In genomic region chr16:30937692-30938091, GRCh38 we compare ENCODE assay signal across 16 cellular contexts. TPM values are rescaled to one million over a fixed set of nuclear protein-coding genes. Genes with fewer than 3 reads are reported as not detected.
A peak's percentile ranks its signal among the peaks of the same experiment; 100 is the strongest.
DNase-seq lines count a peak whose midpoint lies in the region; ATAC-seq and TF ChIP-seq lines count a peak whose summit lies in the region.
"Had no signal": no experiment of that assay in that cellular context is flagged by ENCODE, and none has a peak within 500 bp of the region (broad histone marks: within the 10 kb centered on the region; RNA-seq: fewer than 3 reads in every experiment).

No MANE protein-coding gene starts in this region.

- H3K4me1 ChIP-seq in IMR-90 (ENCODE audit: control insufficient read depth, insufficient read depth, low read length) = peaks cover 6% of the 10 kb centered on the region

- H4K8ac ChIP-seq in IMR-90 (ENCODE audit: low read depth in 2 of 2, low read length in 2 of 2) = no peak overlapping the region

- no peak for ATAC-seq in activated naive CD4-positive, alpha-beta T cell treated with anti-CD3 and anti-CD28 coated beads, Interleukin-2, amount 50 U/mL, for 72 hours
- ATAC-seq in IMR-90 (ENCODE audit: low read depth) (no peak), HG02870 (IDR thresholded peaks at IDR 0.05; ENCODE audit: unreplicated experiment) (no peak), GM18870 (IDR thresholded peaks at IDR 0.05; ENCODE audit: unreplicated experiment) (no peak)
- no peak for ATAC-seq in effector memory CD8-positive, alpha-beta T cell (replicated peaks)
- ATAC-seq in stimulated activated effector memory CD8-positive, alpha-beta T cell treated with anti-CD3 and anti-CD28 coated beads, Interleukin-12 subunit alpha, Interleukin-12 subunit beta, amount 100 ng/mL, for 72 hours = no peak
- ATAC-seq: PC-3 had no signal

- 84% methylated on average over 4 of the region's 5 CpGs; no CpG with 5 or more reads in 1 of the 2 experiments for WGBS in IMR-90 (ENCODE audit: extremely low coverage in 2 of 2, insufficient read length in 1 of 2), 2 experiments

- no peak overlapping the region for H3K9ac ChIP-seq in IMR-90 (ENCODE audit: low read depth, low read length)

- H2AK9ac ChIP-seq in IMR-90 (replicated peaks; ENCODE audit: low read depth, low read length, poor library complexity) = peak overlapping the region; percentile 45

- in situ Hi-C loops in IMR-90 (cut with MboI; ENCODE audit: low sequenced_read_pairs) = no loop called here

- dilution Hi-C loops in IMR-90 (cut with HindIII; ENCODE audit: low sequenced_read_pairs, unreplicated experiment) = no loop called here

- no peak overlapping the region for H2AFZ ChIP-seq in IMR-90 (replicated peaks; ENCODE audit: low read length, poor library complexity)

- H2BK5ac ChIP-seq in IMR-90 (ENCODE audit: low read depth, low read length, poor library complexity, severe bottlenecking) = no peak overlapping the region

- peaks cover 0 to 4% of the 10 kb centered on the region in 2 donors for H3K36me3 Mint-ChIP-seq in activated naive CD4-positive, alpha-beta T cell treated with anti-CD3 and anti-CD28 coated beads, Interleukin-2, amount 50 U/mL, for 72 hours
- peaks cover 11% of the 10 kb centered on the region for H3K36me3 Mint-ChIP-seq in effector memory CD8-positive, alpha-beta T cell (ENCODE audit: insufficient read depth)
- peaks cover 62% of the 10 kb centered on the region for H3K36me3 Mint-ChIP-seq in stimulated activated effector memory CD8-positive, alpha-beta T cell treated with anti-CD3 and anti-CD28 coated beads, Interleukin-12 subunit alpha, Interleukin-12 subunit beta, amount 100 ng/mL, for 72 hours

- no peak overlapping the region for H3K4me3 ChIP-seq in IMR-90 (ENCODE audit: insufficient read depth, low read depth, low read length)
- H3K4me3 ChIP-seq: dorsolateral prefrontal cortex had no signal

- no peak overlapping the region for H2AK5ac ChIP-seq in IMR-90 (ENCODE audit: low read depth, low read length)

- H3K27ac ChIP-seq in IMR-90 (ENCODE audit: insufficient read depth, low read length) = no peak overlapping the region

- intact Hi-C loops in IMR-90 (cut with micrococcal nuclease) = no loop called here

- no peak overlapping the region for H4K5ac ChIP-seq in IMR-90 (ENCODE audit: low read depth, low read length)

- H2BK20ac ChIP-seq in IMR-90 (ENCODE audit: low read depth, low read length) = no peak overlapping the region

- no peak overlapping the region for H3K23ac ChIP-seq in IMR-90 (ENCODE audit: low read depth, low read length)

- no peak overlapping the region for H3K18ac ChIP-seq in IMR-90 (ENCODE audit: low read depth, low read length)

- no peaks in the 10 kb centered on the region for H3K9me3 ChIP-seq in IMR-90 (ENCODE audit: control insufficient read depth, insufficient read depth, low read length)

- H3K4me1 Mint-ChIP-seq in effector memory CD8-positive, alpha-beta T cell (ENCODE audit: low read depth in 2 of 2) = peaks cover 21 to 26% of the 10 kb centered on the region in 2 donors
- H3K4me1 Mint-ChIP-seq in stimulated activated effector memory CD8-positive, alpha-beta T cell treated with anti-CD3 and anti-CD28 coated beads, Interleukin-12 subunit alpha, Interleukin-12 subunit beta, amount 100 ng/mL, for 72 hours = peaks cover 41% of the 10 kb centered on the region

- no peak overlapping the region for H3K14ac ChIP-seq in IMR-90 (replicated peaks; ENCODE audit: low read depth, low read length)

- H3K4me2 ChIP-seq in IMR-90 (ENCODE audit: low read depth, low read length) = no peak overlapping the region

- H3K27ac Mint-ChIP-seq in activated naive CD4-positive, alpha-beta T cell treated with anti-CD3 and anti-CD28 coated beads, Interleukin-2, amount 50 U/mL, for 72 hours = peak overlapping the region; percentile 45 to 57
- H3K27ac Mint-ChIP-seq in effector memory CD8-positive, alpha-beta T cell = peak overlapping the region; percentile 18 to 23
- H3K27ac Mint-ChIP-seq in stimulated activated effector memory CD8-positive, alpha-beta T cell treated with anti-CD3 and anti-CD28 coated beads, Interleukin-12 subunit alpha, Interleukin-12 subunit beta, amount 100 ng/mL, for 72 hours = peak overlapping the region; percentile 79
- H3K27ac Mint-ChIP-seq: activated B cell treated with CpG ODN at 0.5 μM for 24 hours had no signal

- TF ChIP-seq RAD21 in IMR-90 (IDR thresholded peaks at IDR 0.05; ENCODE audit: low read length) = no peak

- TF ChIP-seq POLR2A in IMR-90 (IDR thresholded peaks at IDR 0.05; ENCODE audit: low read depth, low read length) = no peak

- H3K9me3 Mint-ChIP-seq in activated naive CD4-positive, alpha-beta T cell treated with anti-CD3 and anti-CD28 coated beads, Interleukin-2, amount 50 U/mL, for 72 hours = no peaks in the 10 kb centered on the region
- H3K9me3 Mint-ChIP-seq in effector memory CD8-positive, alpha-beta T cell = no peaks in the 10 kb centered on the region
- H3K9me3 Mint-ChIP-seq in stimulated activated effector memory CD8-positive, alpha-beta T cell treated with anti-CD3 and anti-CD28 coated beads, Interleukin-12 subunit alpha, Interleukin-12 subunit beta, amount 100 ng/mL, for 72 hours = no peaks in the 10 kb centered on the region
- H3K9me3 Mint-ChIP-seq: activated B cell treated with CpG ODN at 0.5 μM for 24 hours had no signal

- BruUV-seq in IMR-90 (replicated peaks; lab: Mats Ljungman, UMichigan) = no TSS peak

- peaks cover 5% of the 10 kb centered on the region; the same call in 1 of the 2 replicates for H3K9me1 ChIP-seq in IMR-90 (ENCODE audit: insufficient read depth, low read length)

- no peak overlapping the region for H3K4me3 Mint-ChIP-seq in effector memory CD8-positive, alpha-beta T cell
- H3K4me3 Mint-ChIP-seq in stimulated activated effector memory CD8-positive, alpha-beta T cell treated with anti-CD3 and anti-CD28 coated beads, Interleukin-12 subunit alpha, Interleukin-12 subunit beta, amount 100 ng/mL, for 72 hours = no peak overlapping the region
- H3K4me3 Mint-ChIP-seq: activated B cell treated with CpG ODN at 0.5 μM for 24 hours had no signal

- H4K91ac ChIP-seq in IMR-90 (ENCODE audit: insufficient read depth, low read depth, low read length) = no peak overlapping the region

- H3K79me1 ChIP-seq in IMR-90 (ENCODE audit: low read depth in 1 of 2, low read length in 2 of 2) = peaks cover 27 to 42% of the 10 kb centered on the region in 2 experiments

- peaks cover 45% of the 10 kb centered on the region for H3K36me3 ChIP-seq in IMR-90 (ENCODE audit: control insufficient read depth, insufficient read depth, low read length)

- no peaks in the 10 kb centered on the region for H3K27me3 Mint-ChIP-seq in effector memory CD8-positive, alpha-beta T cell
- H3K27me3 Mint-ChIP-seq: activated B cell treated with CpG ODN at 0.5 μM for 24 hours had no signal

- peaks cover 17% of the 10 kb centered on the region for H4K20me1 ChIP-seq in IMR-90 (ENCODE audit: insufficient read depth, low read length)

- H2BK15ac ChIP-seq in IMR-90 (ENCODE audit: low read depth, low read length) = no peak overlapping the region

- H3K27me3 ChIP-seq in IMR-90 (ENCODE audit: control insufficient read depth, insufficient read depth, low read length) = no peaks in the 10 kb centered on the region
- H3K27me3 ChIP-seq: dorsolateral prefrontal cortex had no signal

- no peak for DNase-seq in activated naive CD4-positive, alpha-beta T cell treated with anti-CD3 and anti-CD28 coated beads, Interleukin-2, amount 50 U/mL, for 72 hours (ENCODE audit: low spot score in 2 of 2)
- no peak for DNase-seq in activated naive CD4-positive, alpha-beta T cell treated with anti-CD3 and anti-CD28 coated beads, Interleukin-2, amount 50 U/mL, for 16 hours
- no peak for DNase-seq in IMR-90
- no peak for DNase-seq in effector memory CD8-positive, alpha-beta T cell
- DNase-seq in stimulated activated effector memory CD8-positive, alpha-beta T cell treated with anti-CD3 and anti-CD28 coated beads, Interleukin-12 subunit alpha, Interleukin-12 subunit beta, amount 100 ng/mL, for 72 hours (ENCODE audit: low spot score in 2 of 2) = no peak
- DNase-seq in NCI-H226 = no peak
- DNase-seq: activated B cell treated with CpG ODN at 0.5 μM for 24 hours; activated T-cell treated with anti-CD3 and anti-CD28 coated beads, Interleukin-2, amount 50 U/mL, for 1 hour; DMS153; dorsolateral prefrontal cortex; NCI-H187 treated with DMSO at 0.1 percent for 48 hours; NCI-H524; PC-3; stimulated activated naive CD4-positive, alpha-beta T cell treated with Interleukin-2 at 50 U/mL for 16 hours had no signal

- no peak overlapping the region for H2BK120ac ChIP-seq in IMR-90 (ENCODE audit: low read depth, low read length)

- no peak overlapping the region for H3K4ac ChIP-seq in IMR-90 (ENCODE audit: low read depth, low read length)

- TF ChIP-seq CTCF in IMR-90 (conservative IDR thresholded peaks at IDR 0.05; ENCODE audit: low read depth, low read length) = no peak

- CTCF ChIA-PET in IMR-90 (lab: Yijun Ruan, JAX) = interaction anchor here (0.6 kb wide), 1 partner anchor 93 kb away, joined by 3 read pairs; no protein-coding TSS in a partner anchor

- POLR2A ChIA-PET in IMR-90 (lab: Charles Lee; ENCODE audit: unreplicated experiment) = no interaction called here

- no peak overlapping the region for H3K56ac ChIP-seq in IMR-90 (ENCODE audit: extremely low read depth, insufficient read depth, low read length)

RNA-seq across cellular contexts. Expression of gene ORAI3, which starts 11.2 kb away (rescaled TPM):
- total RNA-seq in activated naive CD4-positive, alpha-beta T cell treated with anti-CD3 and anti-CD28 coated beads, Interleukin-2, amount 50 U/mL, for 72 hours = 10 to 100 TPM in 1 of 2 donors, 1 to 10 TPM in 1; 7.3 to 17.1 TPM
- total RNA-seq in IMR-90 (2012; rRNA removed) = 6.8 and 6.9 TPM in 2 replicates
- 16.9 TPM in 2 replicates for polyA plus RNA-seq in IMR-90 (2012; rRNA removed)
- polyA plus RNA-seq in IMR-90 (2012; cell fraction: cytosol; rRNA removed) = 16.1 and 29.4 TPM in 2 replicates
- 12.4 and 15.2 TPM in 2 replicates for polyA plus RNA-seq in IMR-90 (2012; cell fraction: nucleus; rRNA removed; ENCODE audit: low replicate concordance)

RNA-seq across cellular contexts. Expression of gene FBXL19, which starts 14.3 kb away (rescaled TPM):
- 10 to 100 TPM; 24.4 to 36.4 TPM for total RNA-seq in activated naive CD4-positive, alpha-beta T cell treated with anti-CD3 and anti-CD28 coated beads, Interleukin-2, amount 50 U/mL, for 72 hours
- 5.0 and 5.8 TPM in 2 replicates for total RNA-seq in IMR-90 (2012; rRNA removed)
- polyA plus RNA-seq in IMR-90 (2012; rRNA removed) = 13.8 and 19.6 TPM in 2 replicates
- 14.1 and 16.6 TPM in 2 replicates for polyA plus RNA-seq in IMR-90 (2012; cell fraction: cytosol; rRNA removed)
- polyA plus RNA-seq in IMR-90 (2012; cell fraction: nucleus; rRNA removed; ENCODE audit: low replicate concordance) = 29.8 and 57.4 TPM in 2 replicates

RNA-seq across cellular contexts. Expression of gene SETD1A, which starts 19.9 kb away (rescaled TPM):
- total RNA-seq in activated naive CD4-positive, alpha-beta T cell treated with anti-CD3 and anti-CD28 coated beads, Interleukin-2, amount 50 U/mL, for 72 hours = 10 to 100 TPM; 24.5 to 34.1 TPM
- total RNA-seq in IMR-90 (2012; rRNA removed) = 0.54 and 0.56 TPM in 2 replicates
- 5.8 and 6.5 TPM in 2 replicates for polyA plus RNA-seq in IMR-90 (2012; rRNA removed)
- polyA plus RNA-seq in IMR-90 (2012; cell fraction: cytosol; rRNA removed) = 3.3 and 4.8 TPM in 2 replicates
- polyA plus RNA-seq in IMR-90 (2012; cell fraction: nucleus; rRNA removed; ENCODE audit: low replicate concordance) = 16.4 and 29.7 TPM in 2 replicates

RNA-seq across cellular contexts. Expression of gene CTF1, which starts 41.3 kb away (rescaled TPM):
- total RNA-seq in activated naive CD4-positive, alpha-beta T cell treated with anti-CD3 and anti-CD28 coated beads, Interleukin-2, amount 50 U/mL, for 72 hours = under 1 TPM; 0.29 to 0.96 TPM
- total RNA-seq in IMR-90 (2012; rRNA removed) = 0.18 and 0.56 TPM in 2 replicates
- polyA plus RNA-seq in IMR-90 (2012; rRNA removed) = 12.9 and 13.8 TPM in 2 replicates
- 12.9 and 21.8 TPM in 2 replicates for polyA plus RNA-seq in IMR-90 (2012; cell fraction: cytosol; rRNA removed)
- polyA plus RNA-seq in IMR-90 (2012; cell fraction: nucleus; rRNA removed; ENCODE audit: low replicate concordance) = 10.8 and 14.0 TPM in 2 replicates

RNA-seq across cellular contexts. Expression of gene BCL7C, which starts 43.8 kb away (rescaled TPM):
- total RNA-seq in activated naive CD4-positive, alpha-beta T cell treated with anti-CD3 and anti-CD28 coated beads, Interleukin-2, amount 50 U/mL, for 72 hours = 10 to 100 TPM; 27.3 to 45.9 TPM
- total RNA-seq in IMR-90 (2012; rRNA removed) = 32.3 and 38.6 TPM in 2 replicates
- polyA plus RNA-seq in IMR-90 (2012; rRNA removed) = 34.9 and 54.4 TPM in 2 replicates
- 31.1 and 41.3 TPM in 2 replicates for polyA plus RNA-seq in IMR-90 (2012; cell fraction: cytosol; rRNA removed)
- polyA plus RNA-seq in IMR-90 (2012; cell fraction: nucleus; rRNA removed; ENCODE audit: low replicate concordance) = 14.9 and 16.0 TPM in 2 replicates

Comparison
In these comparisons a context has a peak if more than half of its experiments do, and no peak if none do; other contexts are left out.
1. H3K27ac Mint-ChIP-seq: peak in every context shown above with its lines; median percentile 79 in stimulated activated effector memory CD8-positive, alpha-beta T cell treated with anti-CD3 and anti-CD28 coated beads, Interleukin-12 subunit alpha, Interleukin-12 subunit beta, amount 100 ng/mL, for 72 hours; 51 in activated naive CD4-positive, alpha-beta T cell treated with anti-CD3 and anti-CD28 coated beads, Interleukin-2, amount 50 U/mL, for 72 hours; 20 in effector memory CD8-positive, alpha-beta T cell.
2. RNA of gene SETD1A, which starts 19.9 kb away (total RNA-seq): 24.5 to 34.1 TPM in activated naive CD4-positive, alpha-beta T cell treated with anti-CD3 and anti-CD28 coated beads, Interleukin-2, amount 50 U/mL, for 72 hours; 0.54 to 0.56 TPM in IMR-90; every median in the first group is over 10 times any median in the second.